ENCODE assay signal across 10 cellular contexts in genomic region chr6:151814614-151815013, GRCh38. TPM values are rescaled to one million over a fixed set of nuclear protein-coding genes. Genes with fewer than 3 reads are reported as not detected.
"Had no signal": no experiment of that assay in that cellular context is flagged by ENCODE, and none has a peak within 500 bp of the region (broad histone marks: within the 10 kb centered on the region; RNA-seq: fewer than 3 reads in every experiment).

No MANE protein-coding gene starts in this region.

- H2AFZ ChIP-seq: GM23248 had no signal

- DNase-seq: GM23248, GOT3, H7, HFFc6 had no signal

- H3K27ac Mint-ChIP-seq: HFFc6, IgD-negative memory B cell had no signal

- H3K9me3 Mint-ChIP-seq: HFFc6, IgD-negative memory B cell had no signal

- H3K9me3 ChIP-seq: HAP-1 had no signal

- H3K4me3 ChIP-seq: GM23248, HAP-1 had no signal

- ATAC-seq: HCT116, HepG2 had no signal

- H3K9ac ChIP-seq: GM23248 had no signal

- H3K27ac ChIP-seq: GM23248, HL-60 had no signal

- H3K4me3 Mint-ChIP-seq: HFFc6, IgD-negative memory B cell had no signal

- H3K36me3 Mint-ChIP-seq: IgD-negative memory B cell had no signal

- H3K36me3 ChIP-seq: HAP-1 had no signal

- H3K4me1 ChIP-seq: HAP-1 had no signal

RNA-seq across cellular contexts. Expression of gene ESR1, which starts 7.1 kb away (rescaled TPM):
- total RNA-seq: GM23248, H4, HepG2 had no signal
- polyA plus RNA-seq: HepG2 had no signal
